ENCODE assay signal across 22 cellular contexts in the genomic region with DNA sequence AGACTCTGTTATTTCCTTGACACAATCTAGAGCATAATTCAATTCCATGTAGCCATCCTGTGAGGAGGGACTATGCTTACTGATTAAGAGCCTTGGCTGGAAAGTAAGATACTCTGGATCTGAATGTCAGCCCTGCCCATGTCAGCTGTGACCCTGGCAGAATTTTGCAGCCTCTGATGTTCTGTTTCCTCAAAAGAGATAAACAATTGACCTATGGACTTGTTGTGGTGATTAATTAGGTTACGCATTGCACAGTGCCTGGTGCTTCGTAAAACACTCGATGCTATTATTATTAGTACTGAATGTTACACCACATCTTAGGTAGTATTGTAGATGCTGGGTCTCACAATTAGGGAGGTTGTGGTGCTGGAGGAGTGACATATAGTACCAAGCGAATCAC.
A peak's percentile ranks its signal among the peaks of the same experiment; 100 is the strongest.
DNase-seq lines count a peak whose midpoint lies in the region; ATAC-seq, FAIRE-seq and TF ChIP-seq lines count a peak whose summit lies in the region.
"Had no signal": no experiment of that assay in that cellular context is flagged by ENCODE, and none has a peak within 500 bp of the region (broad histone marks: within the 10 kb centered on the region; RNA-seq: fewer than 3 reads in every experiment).

No MANE protein-coding gene starts in this region.

- H4K20me1 ChIP-seq in HepG2 (ENCODE audit: insufficient read depth, low read length) = no peaks in the 10 kb centered on the region
- H4K20me1 ChIP-seq: BLaER1 treated with 17β-estradiol and CSF1 and Interleukin-3, amounts not matched to agents 10 nM and 100 nM had no signal

- H3K36me3 ChIP-seq in liver (ENCODE audit: control insufficient read depth in 4 of 4, insufficient read depth in 3 of 4, low read depth in 1 of 4, low read length in 3 of 4) = no peaks in the 10 kb centered on the region
- no peaks in the 10 kb centered on the region for H3K36me3 ChIP-seq in HepG2 (replicated peaks in 1 of 2; ENCODE audit: control insufficient read depth in 1 of 2, insufficient read depth in 2 of 2, low read length in 2 of 2)
- no peaks in the 10 kb centered on the region for H3K36me3 ChIP-seq in right lobe of liver
- no peaks in the 10 kb centered on the region for H3K36me3 ChIP-seq in small intestine (ENCODE audit: control insufficient read depth in 2 of 2, insufficient read depth in 2 of 2, low read length in 2 of 2)
- H3K36me3 ChIP-seq: BLaER1 treated with 17β-estradiol and CSF1 and Interleukin-3, amounts not matched to agents 10 nM and 100 nM had no signal

- H3K4me3 Mint-ChIP-seq in activated T-cell treated with anti-CD3 and anti-CD28 coated beads, Interleukin-2, amount 50 U/mL, for 4 hours = no peak overlapping the region
- H3K4me3 Mint-ChIP-seq: B cell; CD4-positive, alpha-beta T cell; CD8-positive, alpha-beta T cell had no signal

- 40% methylated on average over 4 of the region's 4 CpGs for WGBS in liver
- 0% methylated on average over 4 of the region's 4 CpGs for WGBS in HepG2 (ENCODE audit: low lambda C conversion rate)
- 42% methylated on average over 4 of the region's 4 CpGs for WGBS in right lobe of liver (ENCODE audit: insufficient coverage, low coverage, low lambda C conversion rate, missing lambda C conversion rate)
- WGBS in small intestine, 3 donors = 35 to 71% (median 44%) methylated on average over 4 of the region's 4 CpGs

- in situ Hi-C loops in HepG2 (cut with HindIII; ENCODE audit: extremely low pct_ligation_motif_present, low pct_unique_long_range_greater_than_20kb) = no loop called here

- POLR2A ChIA-PET in HepG2 (lab: Yijun Ruan, JAX) = no interaction called here

- H3K4me2 ChIP-seq in HepG2 (ENCODE audit: low read depth, low read length) = no peak overlapping the region
- H3K4me2 ChIP-seq: A549; BLaER1 treated with 17β-estradiol and CSF1 and Interleukin-3, amounts not matched to agents 10 nM and 100 nM had no signal

- H3K9ac ChIP-seq in liver (ENCODE audit: low read depth in 1 of 2, low read length in 2 of 2) = no peak overlapping the region
- no peak overlapping the region for H3K9ac ChIP-seq in HepG2 (ENCODE audit: insufficient read depth, low read depth, low read length)
- H3K9ac ChIP-seq: BLaER1 treated with 17β-estradiol and CSF1 and Interleukin-3, amounts not matched to agents 10 nM and 100 nM had no signal

- no peaks in the 10 kb centered on the region for H3K27me3 Mint-ChIP-seq in activated T-cell treated with anti-CD3 and anti-CD28 coated beads, Interleukin-2, amount 50 U/mL, for 4 hours (ENCODE audit: low read depth)
- H3K27me3 Mint-ChIP-seq: B cell; CD4-positive, alpha-beta T cell had no signal

- TF ChIP-seq CTCF in liver (IDR thresholded peaks at IDR 0.05; ENCODE audit: low read depth, low read length, missing input control) = no peak
- TF ChIP-seq CTCF in HepG2 (CRISPR knock-in tag; IDR thresholded peaks at IDR 0.05) = no peak
- no peak for TF ChIP-seq CTCF in right lobe of liver (IDR thresholded peaks at IDR 0.05)

- H3K9me3 ChIP-seq in liver (ENCODE audit: control insufficient read depth in 4 of 4, low read length in 3 of 4) (no peaks in the 10 kb centered on the region), HepG2 (ENCODE audit: low read length) (no peaks in the 10 kb centered on the region), right lobe of liver (no peaks in the 10 kb centered on the region), small intestine (ENCODE audit: control insufficient read depth, low read depth) (no peaks in the 10 kb centered on the region)
- H3K9me3 ChIP-seq: A549; BLaER1 treated with 17β-estradiol and CSF1 and Interleukin-3, amounts not matched to agents 10 nM and 100 nM; Caco-2 had no signal

- no peaks in the 10 kb centered on the region for H3K9me3 Mint-ChIP-seq in activated T-cell treated with anti-CD3 and anti-CD28 coated beads, Interleukin-2, amount 50 U/mL, for 4 hours
- H3K9me3 Mint-ChIP-seq: CD8-positive, alpha-beta T cell had no signal

- intact Hi-C loops in HepG2 (cut with micrococcal nuclease; ENCODE audit: unreplicated experiment) (no loop called here), right lobe of liver (cut with DNase I) (no loop called here)

- peaks cover 0 to 19% (median 16%) of the 10 kb centered on the region in 4 donors for H3K4me1 ChIP-seq in liver (ENCODE audit: control insufficient read depth in 4 of 4, insufficient read depth in 4 of 4, low read length in 3 of 4)
- no peaks in the 10 kb centered on the region for H3K4me1 ChIP-seq in HepG2 (ENCODE audit: insufficient read depth, low read length)
- peaks cover 0 to 15% (median 4%) of the 10 kb centered on the region in 4 donors for H3K4me1 ChIP-seq in right lobe of liver
- no peaks in the 10 kb centered on the region for H3K4me1 ChIP-seq in small intestine (ENCODE audit: control insufficient read depth in 2 of 2, insufficient read depth in 1 of 2, low read depth in 1 of 2, low read length in 1 of 2)
- H3K4me1 ChIP-seq: A549; BLaER1 treated with 17β-estradiol and CSF1 and Interleukin-3, amounts not matched to agents 10 nM and 100 nM; Caco-2 had no signal

- no peaks in the 10 kb centered on the region for H3K4me1 Mint-ChIP-seq in activated T-cell treated with anti-CD3 and anti-CD28 coated beads, Interleukin-2, amount 50 U/mL, for 4 hours (ENCODE audit: low read depth)
- H3K4me1 Mint-ChIP-seq: B cell had no signal

- TF ChIP-seq POLR2A in HepG2 (IDR thresholded peaks at IDR 0.05; ENCODE audit: insufficient read depth in 1 of 2, low read depth in 2 of 2, low read length in 2 of 2) (no peak), right lobe of liver (IDR thresholded peaks at IDR 0.05) (no peak)

- H2AFZ ChIP-seq in HepG2 (ENCODE audit: low read length) = no peak overlapping the region

- TF ChIP-seq EP300 in HepG2 (IDR thresholded peaks at IDR 0.05; ENCODE audit: low read depth in 2 of 2, low read length in 2 of 2) (no peak), HepG2 (CRISPR knock-in tag; IDR thresholded peaks at IDR 0.05; ENCODE audit: borderline replicate concordance) (no peak)

- FAIRE-seq in HepG2 (lab: Jason Lieb, UNC) (no peak), small intestine (lab: Jason Lieb, UNC) (no peak)
- FAIRE-seq: A549, D721Med, G401.6, GM12891, GM19239 had no signal

- TF ChIP-seq RAD21 in liver (IDR thresholded peaks at IDR 0.05) (no peak), HepG2 (CRISPR knock-in tag; IDR thresholded peaks at IDR 0.05) (no peak)

- H3K27me3 ChIP-seq in liver (ENCODE audit: control insufficient read depth in 4 of 4, insufficient read depth in 4 of 4, low read length in 3 of 4) (no peaks in the 10 kb centered on the region), HepG2 (ENCODE audit: control insufficient read depth in 1 of 2, insufficient read depth in 2 of 2, low read length in 2 of 2) (no peaks in the 10 kb centered on the region), right lobe of liver (no peaks in the 10 kb centered on the region), small intestine (ENCODE audit: control insufficient read depth in 2 of 2, insufficient read depth in 2 of 2, low read length in 2 of 2) (no peaks in the 10 kb centered on the region)
- H3K27me3 ChIP-seq: BLaER1 treated with 17β-estradiol and CSF1 and Interleukin-3, amounts not matched to agents 10 nM and 100 nM had no signal

- DNase-seq in HepG2 (ENCODE audit: low spot score) (no peak), right lobe of liver (no peak), small intestine (peak; percentile 45)
- no peak for DNase-seq in activated T-cell treated with anti-CD3 and anti-CD28 coated beads, Interleukin-2, amount 50 U/mL, for 4 hours
- DNase-seq: AML-193; Caco-2; Calu3; CD4-positive, alpha-beta T cell; CD8-positive, alpha-beta T cell; DMS79 treated with DMSO at 0.1 percent for 48 hours; GF-D8 had no signal

- no TSS peak for BruUV-seq in HepG2 (replicated peaks; lab: Mats Ljungman, UMichigan)

- ATAC-seq in HepG2 (no peak), right lobe of liver (peak; percentile 42 to 87 (median 62)), HG02884 (IDR thresholded peaks at IDR 0.05; ENCODE audit: unreplicated experiment) (no peak)
- ATAC-seq in activated T-cell treated with anti-CD3 and anti-CD28 coated beads, Interleukin-2, amount 50 U/mL, for 4 hours = no peak
- ATAC-seq: A549; CD8-positive, alpha-beta T cell had no signal

- CTCF ChIA-PET in HepG2 (lab: Yijun Ruan, JAX; ENCODE audit: low intra/inter-chr PET ratio, low total read pairs) = no interaction called here

- no peak overlapping the region for H3K27ac ChIP-seq in liver (ENCODE audit: low read depth in 1 of 2, low read length in 2 of 2)
- H3K27ac ChIP-seq in HepG2 (ENCODE audit: extremely low read length, insufficient read depth, low read length) = no peak overlapping the region
- H3K27ac ChIP-seq in right lobe of liver = no peak overlapping the region
- no peak overlapping the region for H3K27ac ChIP-seq in small intestine (ENCODE audit: low read depth in 1 of 2, low read length in 1 of 2)
- H3K27ac ChIP-seq: 22Rv1; A549; BLaER1 treated with 17β-estradiol and CSF1 and Interleukin-3, amounts not matched to agents 10 nM and 100 nM; C4-2B had no signal

- H3K4me3 ChIP-seq in liver (ENCODE audit: low read depth in 1 of 3, low read length in 3 of 3) = no peak overlapping the region
- no peak overlapping the region for H3K4me3 ChIP-seq in HepG2 (replicated peaks in 1 of 3; ENCODE audit: insufficient read depth in 1 of 3, low read depth in 2 of 3, low read length in 3 of 3)
- H3K4me3 ChIP-seq in right lobe of liver = no peak overlapping the region
- H3K4me3 ChIP-seq in small intestine (ENCODE audit: low read depth in 1 of 2, low read length in 2 of 2) = no peak overlapping the region
- H3K4me3 ChIP-seq: A549; BLaER1 treated with 17β-estradiol and CSF1 and Interleukin-3, amounts not matched to agents 10 nM and 100 nM had no signal

- no peaks in the 10 kb centered on the region for H3K79me2 ChIP-seq in HepG2 (ENCODE audit: insufficient read depth, low read length)

- H3K36me3 Mint-ChIP-seq in activated T-cell treated with anti-CD3 and anti-CD28 coated beads, Interleukin-2, amount 50 U/mL, for 4 hours (ENCODE audit: insufficient read depth) = no peaks in the 10 kb centered on the region
- H3K36me3 Mint-ChIP-seq: CD8-positive, alpha-beta T cell had no signal

TF ChIP-seq in liver, 16 proteins besides CTCF, POLR2A, EP300 and RAD21:
- TF ChIP-seq HNF4A (conservative IDR thresholded peaks at IDR 0.05) (peak; percentile 27 to 32), NR2F2 (IDR thresholded peaks at IDR 0.05) (no peak)
TF ChIP-seq in liver: peak in this region for 1.

TF ChIP-seq in HepG2, 621 proteins besides CTCF, POLR2A, EP300 and RAD21 (continues in another document):
- TF ChIP-seq ZNF414 (CRISPR knock-in tag; IDR thresholded peaks at IDR 0.05) (no peak), HNRNPK (IDR thresholded peaks at IDR 0.05; ENCODE audit: low read depth, low read length, poor library complexity, severe bottlenecking) (no peak), ZNF768 (CRISPR knock-in tag; IDR thresholded peaks at IDR 0.05) (no peak), MAX (IDR thresholded peaks at IDR 0.05) (no peak)

Comparison
In these comparisons a context has a peak if more than half of its experiments do, and no peak if none do; other contexts are left out.
1. ATAC-seq: peak in right lobe of liver (4 of 4); none in HepG2 (single experiment), HG02884 (single experiment) and activated T-cell treated with anti-CD3 and anti-CD28 coated beads, Interleukin-2, amount 50 U/mL, for 4 hours (0 of 2).